In genomic region chr3:111978833-111979688, GRCh38 we compare ENCODE assay signal across 1 cellular context.
TF ChIP-seq lines count a peak whose summit lies in the region.

Gene ABHD10, plus strand, starts transcription at chr3:111979026. Its CDS starts 36 bp downstream, at chr3:111979062.

TF ChIP-seq in K562, 482 proteins besides CTCF, POLR2A, EP300 and RAD21 (continued from another document and continues in another):
- TF ChIP-seq CXXC5 (CRISPR knock-in tag; IDR thresholded peaks at IDR 0.05) (peak; percentile 79), GATAD2A (IDR thresholded peaks at IDR 0.05) (no peak), PHTF2 (CRISPR knock-in tag; IDR thresholded peaks at IDR 0.05) (no peak), FOXJ3 (CRISPR knock-in tag; IDR thresholded peaks at IDR 0.05) (no peak), JUNB (CRISPR knock-in tag; conservative IDR thresholded peaks at IDR 0.05) (no peak), ZFP30 (CRISPR knock-in tag; IDR thresholded peaks at IDR 0.05; ENCODE audit: borderline replicate concordance) (no peak), CHD1 (IDR thresholded peaks at IDR 0.05; ENCODE audit: low read length) (no peak), NONO (IDR thresholded peaks at IDR 0.05; ENCODE audit: low read depth in 2 of 2, low read length in 1 of 2) (no peak), EWSR1 (IDR thresholded peaks at IDR 0.05; ENCODE audit: borderline replicate concordance, low read depth, partially characterized antibody) (no peak), KDM5B (IDR thresholded peaks at IDR 0.05; ENCODE audit: insufficient replicate concordance, low read depth, low read length) (peak; percentile 89), FOSL1 (tag; conservative IDR thresholded peaks at IDR 0.05) (no peak), SRSF1 (IDR thresholded peaks at IDR 0.05; ENCODE audit: low read depth, low read length) (no peak), ADNP (tag; IDR thresholded peaks at IDR 0.05) (no peak), SIN3A (IDR thresholded peaks at IDR 0.05; ENCODE audit: borderline replicate concordance in 2 of 2, control insufficient read depth in 1 of 2, low read depth in 2 of 2, low read length in 2 of 2) (no peak), TAF15 (IDR thresholded peaks at IDR 0.05; ENCODE audit: low read depth, low read length) (no peak), MNT (conservative IDR thresholded peaks at IDR 0.05) (no peak), NR2F6 (CRISPR knock-in tag; IDR thresholded peaks at IDR 0.05) (no peak), THAP12 (CRISPR knock-in tag; IDR thresholded peaks at IDR 0.05) (peak; percentile 55; the same call in 1 of the 2 replicates), TCF15 (CRISPR knock-in tag; IDR thresholded peaks at IDR 0.05) (no peak), ZNF280B (CRISPR knock-in tag; IDR thresholded peaks at IDR 0.05) (no peak), MAZ (CRISPR knock-in tag; conservative IDR thresholded peaks at IDR 0.05 in 1 of 2, IDR thresholded peaks at IDR 0.05 in 1 of 2) (peak in 1 of 2 experiments; percentile 22; a peak in 1 of 4 replicates), ZNF212 (CRISPR knock-in tag; IDR thresholded peaks at IDR 0.05) (no peak), THRAP3 (IDR thresholded peaks at IDR 0.05; ENCODE audit: borderline replicate concordance) (no peak), ZNF57 (CRISPR knock-in tag; IDR thresholded peaks at IDR 0.05) (no peak), SAFB2 (IDR thresholded peaks at IDR 0.05; ENCODE audit: borderline replicate concordance, low read depth, low read length, severe bottlenecking) (no peak), IRF9 (tag; IDR thresholded peaks at IDR 0.05) (no peak), ZNF347 (CRISPR knock-in tag; IDR thresholded peaks at IDR 0.05; ENCODE audit: low read depth) (no peak), SMAD1 (IDR thresholded peaks at IDR 0.05; ENCODE audit: low read depth, low read length, partially characterized antibody) (no peak), MAFG (tag; conservative IDR thresholded peaks at IDR 0.05) (no peak), HDAC8 (tag; IDR thresholded peaks at IDR 0.05) (no peak), ZNF785 (CRISPR knock-in tag; IDR thresholded peaks at IDR 0.05) (no peak), PTRF (tag; IDR thresholded peaks at IDR 0.05) (no peak), PTTG1 (tag; IDR thresholded peaks at IDR 0.05; ENCODE audit: low read depth) (no peak), TAF9B (IDR thresholded peaks at IDR 0.05; ENCODE audit: partially characterized antibody) (peak; percentile 31), PML (IDR thresholded peaks at IDR 0.05; ENCODE audit: low read length) (peak; percentile 45; the same call in 1 of the 2 replicates), ZC3H4 (CRISPR knock-in tag; IDR thresholded peaks at IDR 0.05; ENCODE audit: borderline replicate concordance) (no peak), XRCC3 (IDR thresholded peaks at IDR 0.05) (no peak), SIN3B (IDR thresholded peaks at IDR 0.05; ENCODE audit: low read depth) (no peak; the same call in 1 of the 2 replicates), TRIM25 (IDR thresholded peaks at IDR 0.05; ENCODE audit: borderline replicate concordance) (no peak), BDP1 (IDR thresholded peaks at IDR 0.05; ENCODE audit: insufficient read depth, insufficient read length) (no peak), ZNF282 (CRISPR knock-in tag; IDR thresholded peaks at IDR 0.05) (no peak), SMARCB1 (IDR thresholded peaks at IDR 0.05; ENCODE audit: insufficient read length, low read depth) (no peak), RBM15 (IDR thresholded peaks at IDR 0.05; ENCODE audit: insufficient read depth, low read length) (no peak), HNRNPH1 (optimal IDR thresholded peaks at IDR 0.05; ENCODE audit: low read depth, low read length) (no peak), CBX5 (IDR thresholded peaks at IDR 0.05; ENCODE audit: borderline replicate concordance, low read depth) (0 out of 2 replicates have a peak, but pooled peaks have one; percentile 32), TAL1 (IDR thresholded peaks at IDR 0.05) (no peak), POLR2AphosphoS5 (IDR thresholded peaks at IDR 0.05; ENCODE audit: control insufficient read depth, insufficient read depth, low read depth, low read length) (peak; percentile 72; the same call in 1 of the 2 replicates), GATA2 (CRISPR knock-in tag; IDR thresholded peaks at IDR 0.05) (no peak), TSC22D4 (tag; IDR thresholded peaks at IDR 0.05) (no peak), ZNF699 (CRISPR knock-in tag; IDR thresholded peaks at IDR 0.05; ENCODE audit: insufficient replicate concordance) (no peak), POLR2AphosphoS2 (IDR thresholded peaks at IDR 0.05; ENCODE audit: low read length) (no peak)
- TF ChIP-seq, protein P1, sequence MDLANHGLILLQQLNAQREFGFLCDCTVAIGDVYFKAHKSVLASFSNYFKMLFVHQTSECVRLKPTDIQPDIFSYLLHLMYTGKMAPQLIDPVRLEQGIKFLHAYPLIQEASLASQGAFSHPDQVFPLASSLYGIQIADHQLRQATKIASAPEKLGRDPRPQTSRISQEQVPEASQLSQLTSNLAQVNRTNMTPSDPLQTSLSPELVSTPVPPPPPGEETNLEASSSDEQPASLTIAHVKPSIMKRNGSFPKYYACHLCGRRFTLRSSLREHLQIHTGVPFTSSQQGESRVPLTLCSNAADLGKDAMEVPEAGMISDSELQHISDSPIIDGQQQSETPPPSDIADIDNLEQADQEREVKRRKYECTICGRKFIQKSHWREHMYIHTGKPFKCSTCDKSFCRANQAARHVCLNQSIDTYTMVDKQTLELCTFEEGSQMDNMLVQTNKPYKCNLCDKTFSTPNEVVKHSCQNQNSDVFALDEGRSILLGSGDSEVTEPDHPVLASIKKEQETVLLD (IDR thresholded peaks at IDR 0.05) = peak; percentile 95
- TF ChIP-seq, protein P2, sequence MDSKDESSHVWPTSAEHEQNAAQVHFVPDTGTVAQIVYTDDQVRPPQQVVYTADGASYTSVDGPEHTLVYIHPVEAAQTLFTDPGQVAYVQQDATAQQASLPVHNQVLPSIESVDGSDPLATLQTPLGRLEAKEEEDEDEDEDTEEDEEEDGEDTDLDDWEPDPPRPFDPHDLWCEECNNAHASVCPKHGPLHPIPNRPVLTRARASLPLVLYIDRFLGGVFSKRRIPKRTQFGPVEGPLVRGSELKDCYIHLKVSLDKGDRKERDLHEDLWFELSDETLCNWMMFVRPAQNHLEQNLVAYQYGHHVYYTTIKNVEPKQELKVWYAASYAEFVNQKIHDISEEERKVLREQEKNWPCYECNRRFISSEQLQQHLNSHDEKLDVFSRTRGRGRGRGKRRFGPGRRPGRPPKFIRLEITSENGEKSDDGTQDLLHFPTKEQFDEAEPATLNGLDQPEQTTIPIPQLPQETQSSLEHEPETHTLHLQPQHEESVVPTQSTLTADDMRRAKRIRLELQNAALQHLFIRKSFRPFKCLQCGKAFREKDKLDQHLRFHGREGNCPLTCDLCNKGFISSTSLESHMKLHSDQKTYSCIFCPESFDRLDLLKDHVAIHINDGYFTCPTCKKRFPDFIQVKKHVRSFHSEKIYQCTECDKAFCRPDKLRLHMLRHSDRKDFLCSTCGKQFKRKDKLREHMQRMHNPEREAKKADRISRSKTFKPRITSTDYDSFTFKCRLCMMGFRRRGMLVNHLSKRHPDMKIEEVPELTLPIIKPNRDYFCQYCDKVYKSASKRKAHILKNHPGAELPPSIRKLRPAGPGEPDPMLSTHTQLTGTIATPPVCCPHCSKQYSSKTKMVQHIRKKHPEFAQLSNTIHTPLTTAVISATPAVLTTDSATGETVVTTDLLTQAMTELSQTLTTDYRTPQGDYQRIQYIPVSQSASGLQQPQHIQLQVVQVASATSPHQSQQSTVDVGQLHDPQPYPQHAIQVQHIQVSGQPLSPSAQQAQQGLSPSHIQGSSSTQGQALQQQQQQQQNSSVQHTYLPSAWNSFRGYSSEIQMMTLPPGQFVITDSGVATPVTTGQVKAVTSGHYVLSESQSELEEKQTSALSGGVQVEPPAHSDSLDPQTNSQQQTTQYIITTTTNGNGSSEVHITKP (IDR thresholded peaks at IDR 0.05; ENCODE audit: partially characterized antibody) = no peak
- TF ChIP-seq, protein P3, sequence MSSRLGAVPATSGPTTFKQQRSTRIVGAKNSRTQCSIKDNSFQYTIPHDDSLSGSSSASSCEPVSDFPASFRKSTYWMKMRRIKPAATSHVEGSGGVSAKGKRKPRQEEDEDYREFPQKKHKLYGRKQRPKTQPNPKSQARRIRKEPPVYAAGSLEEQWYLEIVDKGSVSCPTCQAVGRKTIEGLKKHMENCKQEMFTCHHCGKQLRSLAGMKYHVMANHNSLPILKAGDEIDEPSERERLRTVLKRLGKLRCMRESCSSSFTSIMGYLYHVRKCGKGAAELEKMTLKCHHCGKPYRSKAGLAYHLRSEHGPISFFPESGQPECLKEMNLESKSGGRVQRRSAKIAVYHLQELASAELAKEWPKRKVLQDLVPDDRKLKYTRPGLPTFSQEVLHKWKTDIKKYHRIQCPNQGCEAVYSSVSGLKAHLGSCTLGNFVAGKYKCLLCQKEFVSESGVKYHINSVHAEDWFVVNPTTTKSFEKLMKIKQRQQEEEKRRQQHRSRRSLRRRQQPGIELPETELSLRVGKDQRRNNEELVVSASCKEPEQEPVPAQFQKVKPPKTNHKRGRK (tag; IDR thresholded peaks at IDR 0.05) = no peak
- TF ChIP-seq, protein P4, sequence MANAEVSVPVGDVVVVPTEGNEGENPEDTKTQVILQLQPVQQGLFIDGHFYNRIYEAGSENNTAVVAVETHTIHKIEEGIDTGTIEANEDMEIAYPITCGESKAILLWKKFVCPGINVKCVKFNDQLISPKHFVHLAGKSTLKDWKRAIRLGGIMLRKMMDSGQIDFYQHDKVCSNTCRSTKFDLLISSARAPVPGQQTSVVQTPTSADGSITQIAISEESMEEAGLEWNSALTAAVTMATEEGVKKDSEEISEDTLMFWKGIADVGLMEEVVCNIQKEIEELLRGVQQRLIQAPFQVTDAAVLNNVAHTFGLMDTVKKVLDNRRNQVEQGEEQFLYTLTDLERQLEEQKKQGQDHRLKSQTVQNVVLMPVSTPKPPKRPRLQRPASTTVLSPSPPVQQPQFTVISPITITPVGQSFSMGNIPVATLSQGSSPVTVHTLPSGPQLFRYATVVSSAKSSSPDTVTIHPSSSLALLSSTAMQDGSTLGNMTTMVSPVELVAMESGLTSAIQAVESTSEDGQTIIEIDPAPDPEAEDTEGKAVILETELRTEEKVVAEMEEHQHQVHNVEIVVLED (CRISPR knock-in tag; IDR thresholded peaks at IDR 0.05) = peak; percentile 27; the same call in 1 of the 2 replicates
